1 cellular context compared by ENCODE assay signal in the genomic region with DNA sequence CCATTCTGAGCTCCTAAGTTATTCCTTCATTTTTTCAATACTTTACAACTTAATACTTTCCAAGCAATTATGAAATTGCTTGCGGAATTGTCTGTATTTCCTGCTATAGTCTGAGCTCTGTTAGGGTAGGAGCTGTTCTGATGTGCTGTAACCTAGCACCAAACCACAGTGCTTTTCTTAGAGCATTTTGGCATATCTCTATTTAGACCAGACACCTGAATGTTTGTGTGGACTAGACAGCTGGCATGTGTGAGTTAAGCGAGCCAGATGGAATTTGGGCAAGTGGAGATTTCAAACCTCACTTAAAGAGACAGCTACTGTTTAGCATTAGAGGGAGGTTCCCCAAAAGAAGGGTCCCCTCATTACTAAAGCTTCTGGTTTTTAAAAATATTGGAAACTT.
TF ChIP-seq lines count a peak whose summit lies in the region.

No MANE protein-coding gene starts in this region.

TF ChIP-seq in HepG2, 621 proteins besides CTCF, POLR2A, EP300 and RAD21 (continued from another document):
- TF ChIP-seq TRAFD1 (CRISPR knock-in tag; IDR thresholded peaks at IDR 0.05; ENCODE audit: borderline replicate concordance), result no peak
